8 cellular contexts compared by ENCODE assay signal in genomic region chr10:13528875-13529713, GRCh38. TPM values are rescaled to one million over a fixed set of nuclear protein-coding genes. Genes with fewer than 3 reads are reported as not detected.
A peak's percentile ranks its signal among the peaks of the same experiment; 100 is the strongest.
DNase-seq lines count a peak whose midpoint lies in the region; ATAC-seq and TF ChIP-seq lines count a peak whose summit lies in the region.

A gene with protein sequence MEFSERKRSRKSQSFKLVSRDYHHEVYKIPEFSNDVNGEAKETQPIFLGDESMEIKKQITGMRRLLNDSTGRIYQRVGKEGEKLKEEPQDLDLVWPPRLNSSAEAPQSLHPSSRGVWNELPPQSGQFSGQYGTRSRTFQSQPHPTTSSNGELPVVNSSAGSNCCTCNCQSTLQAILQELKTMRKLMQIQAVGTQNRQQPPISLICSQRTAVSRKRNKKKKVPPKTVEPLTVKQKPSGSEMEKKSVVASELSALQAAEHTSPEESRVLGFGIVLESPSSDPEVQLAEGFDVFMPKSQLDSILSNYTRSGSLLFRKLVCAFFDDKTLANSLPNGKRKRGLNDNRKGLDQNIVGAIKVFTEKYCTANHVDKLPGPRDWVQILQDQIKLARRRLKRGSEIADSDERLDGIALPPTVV (minus strand): TSS chr10:13529014. CDS start chr10:13528533, 481 bp downstream.

- TF ChIP-seq CTCF in CD14-positive monocyte (IDR thresholded peaks at IDR 0.05) = no peak

- peak; percentile 84 to 92 for ATAC-seq in left cardiac atrium
- no peak for ATAC-seq in HG02623 (IDR thresholded peaks at IDR 0.05; ENCODE audit: unreplicated experiment)
- no peak for ATAC-seq in HG03439 (IDR thresholded peaks at IDR 0.05; ENCODE audit: unreplicated experiment)

- intact Hi-C loops in CD14-positive monocyte (cut with micrococcal nuclease) = no loop called here
- intact Hi-C loops in left cardiac atrium (cut with DNase I) = no loop called here
- intact Hi-C loops in posterior vena cava (cut with DNase I) = no loop called here

- CTCF ChIA-PET in HEK293T (lab: Yijun Ruan, JAX) = no interaction called here

- H3K27ac Mint-ChIP-seq in CD14-positive monocyte = peak within 1 kb of the TSS in 1 of 7 donors; percentile 46
- no peak within 1 kb of the TSS for H3K27ac Mint-ChIP-seq in activated naive CD8-positive, alpha-beta T cell treated with anti-CD3 and anti-CD28 coated beads for 36 hours

- H3K36me3 Mint-ChIP-seq in CD14-positive monocyte = peaks cover 2 to 11% of the 10 kb centered on the region in 2 donors
- H3K36me3 Mint-ChIP-seq in activated naive CD8-positive, alpha-beta T cell treated with anti-CD3 and anti-CD28 coated beads for 36 hours = no peaks in the 10 kb centered on the region

- DNase-seq in CD14-positive monocyte (ENCODE audit: low spot score) (no peak), HEK293T (ENCODE audit: extremely low spot score) (peak; percentile 69), left cardiac atrium (peak; percentile 46), posterior vena cava (ENCODE audit: low spot score) (no peak), NCI-H1048 (lab: John Stamatoyannopoulos, UW) (no peak)
- DNase-seq in activated naive CD8-positive, alpha-beta T cell treated with anti-CD3 and anti-CD28 coated beads for 36 hours = peak; percentile 39

- peaks cover 12% of the 10 kb centered on the region for H3K4me1 Mint-ChIP-seq in CD14-positive monocyte
- H3K4me1 Mint-ChIP-seq in activated naive CD8-positive, alpha-beta T cell treated with anti-CD3 and anti-CD28 coated beads for 36 hours = peaks cover 6% of the 10 kb centered on the region

- peaks cover 48 to 69% (median 53%) of the 10 kb centered on the region in 3 donors for H3K27me3 Mint-ChIP-seq in CD14-positive monocyte (ENCODE audit: low read depth in 3 of 3)
- peaks cover 72% of the 10 kb centered on the region for H3K27me3 Mint-ChIP-seq in activated naive CD8-positive, alpha-beta T cell treated with anti-CD3 and anti-CD28 coated beads for 36 hours

- peak within 1 kb of the TSS; percentile 77 to 92 for H3K4me3 Mint-ChIP-seq in CD14-positive monocyte
- peak within 1 kb of the TSS; percentile 69 for H3K4me3 Mint-ChIP-seq in activated naive CD8-positive, alpha-beta T cell treated with anti-CD3 and anti-CD28 coated beads for 36 hours

- POLR2A ChIA-PET in HEK293T (lab: Yijun Ruan, JAX) = no interaction called here

- peaks cover 0 to 15% (median 9%) of the 10 kb centered on the region in 7 donors for H3K9me3 Mint-ChIP-seq in CD14-positive monocyte
- no peaks in the 10 kb centered on the region for H3K9me3 Mint-ChIP-seq in activated naive CD8-positive, alpha-beta T cell treated with anti-CD3 and anti-CD28 coated beads for 36 hours

TF ChIP-seq in HEK293T, 16 proteins besides CTCF, POLR2A, EP300 and RAD21:
- TF ChIP-seq FOXM1 (IDR thresholded peaks at IDR 0.05; ENCODE audit: borderline replicate concordance) (no peak), LEF1 (IDR thresholded peaks at IDR 0.05; ENCODE audit: borderline replicate concordance) (no peak), FOXA1 (IDR thresholded peaks at IDR 0.05) (no peak), ELF4 (IDR thresholded peaks at IDR 0.05) (no peak), SP1 (IDR thresholded peaks at IDR 0.05) (no peak), ARNT (IDR thresholded peaks at IDR 0.05) (no peak), NFRKB (IDR thresholded peaks at IDR 0.05) (no peak), HDGF (IDR thresholded peaks at IDR 0.05; ENCODE audit: borderline replicate concordance) (no peak), SUZ12 (IDR thresholded peaks at IDR 0.05) (no peak), FOXK2 (IDR thresholded peaks at IDR 0.05) (no peak), TARDBP (IDR thresholded peaks at IDR 0.05) (no peak)
- TF ChIP-seq, protein P1, sequence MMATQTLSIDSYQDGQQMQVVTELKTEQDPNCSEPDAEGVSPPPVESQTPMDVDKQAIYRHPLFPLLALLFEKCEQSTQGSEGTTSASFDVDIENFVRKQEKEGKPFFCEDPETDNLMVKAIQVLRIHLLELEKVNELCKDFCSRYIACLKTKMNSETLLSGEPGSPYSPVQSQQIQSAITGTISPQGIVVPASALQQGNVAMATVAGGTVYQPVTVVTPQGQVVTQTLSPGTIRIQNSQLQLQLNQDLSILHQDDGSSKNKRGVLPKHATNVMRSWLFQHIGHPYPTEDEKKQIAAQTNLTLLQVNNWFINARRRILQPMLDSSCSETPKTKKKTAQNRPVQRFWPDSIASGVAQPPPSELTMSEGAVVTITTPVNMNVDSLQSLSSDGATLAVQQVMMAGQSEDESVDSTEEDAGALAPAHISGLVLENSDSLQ (IDR thresholded peaks at IDR 0.05) = no peak

RNA-seq across cellular contexts. Expression of the gene that starts here (rescaled TPM):
- not detected for polyA plus RNA-seq in CD14-positive monocyte
- not detected for total RNA-seq in activated naive CD8-positive, alpha-beta T cell treated with anti-CD3 and anti-CD28 coated beads for 36 hours
- total RNA-seq in left cardiac atrium (10 to 100 TPM; 16.2 to 17.9 TPM), posterior vena cava (10 to 100 TPM; 10.1 to 21.7 TPM)

Comparison
In these comparisons a context has a peak if more than half of its experiments do, and no peak if none do; other contexts are left out.
1. RNA of the gene that starts here (total RNA-seq): 10.1 to 21.7 TPM in posterior vena cava and 16.2 to 17.9 TPM in left cardiac atrium; not detected in activated naive CD8-positive, alpha-beta T cell treated with anti-CD3 and anti-CD28 coated beads for 36 hours; every median in the first group is over 10 times any median in the second.
2. Peak in DNase-seq in activated naive CD8-positive, alpha-beta T cell treated with anti-CD3 and anti-CD28 coated beads for 36 hours; RNA of the gene not detected or under 1 TPM.
3. DNase-seq: peak in HEK293T (single experiment) and left cardiac atrium (single experiment); none in CD14-positive monocyte (single experiment), posterior vena cava (single experiment) and NCI-H1048 (single experiment).
4. ATAC-seq: peak in left cardiac atrium (2 of 2); none in HG02623 (single experiment) and HG03439 (single experiment).